Comparison of ENCODE assay signal across 2 cellular contexts in genomic region chr16:85227924-85228462, GRCh38.
A peak's percentile ranks its signal among the peaks of the same experiment; 100 is the strongest.
TF ChIP-seq lines count a peak whose summit lies in the region.

No MANE protein-coding gene starts in this region.

TF ChIP-seq in HEK293, 187 proteins besides CTCF, POLR2A, EP300 and RAD21 (continued from another document and continues in another):
- TF ChIP-seq, protein P1, sequence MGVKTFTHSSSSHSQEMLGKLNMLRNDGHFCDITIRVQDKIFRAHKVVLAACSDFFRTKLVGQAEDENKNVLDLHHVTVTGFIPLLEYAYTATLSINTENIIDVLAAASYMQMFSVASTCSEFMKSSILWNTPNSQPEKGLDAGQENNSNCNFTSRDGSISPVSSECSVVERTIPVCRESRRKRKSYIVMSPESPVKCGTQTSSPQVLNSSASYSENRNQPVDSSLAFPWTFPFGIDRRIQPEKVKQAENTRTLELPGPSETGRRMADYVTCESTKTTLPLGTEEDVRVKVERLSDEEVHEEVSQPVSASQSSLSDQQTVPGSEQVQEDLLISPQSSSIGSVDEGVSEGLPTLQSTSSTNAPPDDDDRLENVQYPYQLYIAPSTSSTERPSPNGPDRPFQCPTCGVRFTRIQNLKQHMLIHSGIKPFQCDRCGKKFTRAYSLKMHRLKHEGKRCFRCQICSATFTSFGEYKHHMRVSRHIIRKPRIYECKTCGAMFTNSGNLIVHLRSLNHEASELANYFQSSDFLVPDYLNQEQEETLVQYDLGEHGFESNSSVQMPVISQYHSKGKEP (tag by site-specific recombination; IDR thresholded peaks at IDR 0.05), result no peak
- TF ChIP-seq ZNF692 (tag by site-specific recombination; IDR thresholded peaks at IDR 0.05) (0 out of 2 replicates have a peak, but pooled peaks have one; percentile 21), ZNF596 (tag by site-specific recombination; IDR thresholded peaks at IDR 0.05) (no peak), ZNF529 (tag by site-specific recombination; IDR thresholded peaks at IDR 0.05; ENCODE audit: insufficient replicate concordance) (no peak), ZIC2 (tag by site-specific recombination; IDR thresholded peaks at IDR 0.05) (peak; percentile 65), ZNF580 (tag by site-specific recombination; IDR thresholded peaks at IDR 0.05) (no peak; the same call in 1 of the 2 replicates), ZSCAN30 (tag by site-specific recombination; IDR thresholded peaks at IDR 0.05) (peak; percentile 74; the same call in 1 of the 2 replicates), ZNF266 (tag by site-specific recombination; IDR thresholded peaks at IDR 0.05; ENCODE audit: low read depth) (no peak), ZEB2 (tag by site-specific recombination; IDR thresholded peaks at IDR 0.05) (no peak), ZNF138 (tag by site-specific recombination; IDR thresholded peaks at IDR 0.05; ENCODE audit: borderline replicate concordance) (no peak), ZNF335 (tag by site-specific recombination; conservative IDR thresholded peaks at IDR 0.05) (no peak), GFI1B (tag by site-specific recombination; IDR thresholded peaks at IDR 0.05) (no peak), ZNF629 (tag by site-specific recombination; IDR thresholded peaks at IDR 0.05) (no peak), KLF1 (tag by site-specific recombination; IDR thresholded peaks at IDR 0.05) (peak; percentile 78), ZNF354C (tag by site-specific recombination; IDR thresholded peaks at IDR 0.05; ENCODE audit: borderline replicate concordance, low read depth) (no peak), ZNF324 (tag by site-specific recombination; IDR thresholded peaks at IDR 0.05) (no peak)
- TF ChIP-seq, protein P2, sequence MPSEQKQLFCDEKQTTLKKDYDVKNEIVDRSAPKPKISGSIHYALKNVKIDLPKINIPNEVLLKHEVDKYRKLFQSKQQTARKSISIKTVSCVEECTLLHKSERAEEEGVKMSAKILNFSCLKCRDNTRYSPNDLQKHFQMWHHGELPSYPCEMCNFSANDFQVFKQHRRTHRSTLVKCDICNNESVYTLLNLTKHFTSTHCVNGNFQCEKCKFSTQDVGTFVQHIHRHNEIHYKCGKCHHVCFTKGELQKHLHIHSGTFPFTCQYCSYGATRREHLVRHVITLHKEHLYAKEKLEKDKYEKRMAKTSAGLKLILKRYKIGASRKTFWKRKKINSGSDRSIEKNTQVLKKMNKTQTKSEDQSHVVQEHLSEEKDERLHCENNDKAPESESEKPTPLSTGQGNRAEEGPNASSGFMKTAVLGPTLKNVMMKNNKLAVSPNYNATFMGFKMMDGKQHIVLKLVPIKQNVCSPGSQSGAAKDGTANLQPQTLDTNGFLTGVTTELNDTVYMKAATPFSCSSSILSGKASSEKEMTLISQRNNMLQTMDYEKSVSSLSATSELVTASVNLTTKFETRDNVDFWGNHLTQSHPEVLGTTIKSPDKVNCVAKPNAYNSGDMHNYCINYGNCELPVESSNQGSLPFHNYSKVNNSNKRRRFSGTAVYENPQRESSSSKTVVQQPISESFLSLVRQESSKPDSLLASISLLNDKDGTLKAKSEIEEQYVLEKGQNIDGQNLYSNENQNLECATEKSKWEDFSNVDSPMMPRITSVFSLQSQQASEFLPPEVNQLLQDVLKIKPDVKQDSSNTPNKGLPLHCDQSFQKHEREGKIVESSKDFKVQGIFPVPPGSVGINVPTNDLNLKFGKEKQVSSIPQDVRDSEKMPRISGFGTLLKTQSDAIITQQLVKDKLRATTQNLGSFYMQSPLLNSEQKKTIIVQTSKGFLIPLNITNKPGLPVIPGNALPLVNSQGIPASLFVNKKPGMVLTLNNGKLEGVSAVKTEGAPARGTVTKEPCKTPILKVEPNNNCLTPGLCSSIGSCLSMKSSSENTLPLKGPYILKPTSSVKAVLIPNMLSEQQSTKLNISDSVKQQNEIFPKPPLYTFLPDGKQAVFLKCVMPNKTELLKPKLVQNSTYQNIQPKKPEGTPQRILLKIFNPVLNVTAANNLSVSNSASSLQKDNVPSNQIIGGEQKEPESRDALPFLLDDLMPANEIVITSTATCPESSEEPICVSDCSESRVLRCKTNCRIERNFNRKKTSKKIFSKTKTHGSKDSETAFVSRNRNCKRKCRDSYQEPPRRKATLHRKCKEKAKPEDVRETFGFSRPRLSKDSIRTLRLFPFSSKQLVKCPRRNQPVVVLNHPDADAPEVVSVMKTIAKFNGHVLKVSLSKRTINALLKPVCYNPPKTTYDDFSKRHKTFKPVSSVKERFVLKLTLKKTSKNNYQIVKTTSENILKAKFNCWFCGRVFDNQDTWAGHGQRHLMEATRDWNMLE (tag by site-specific recombination; conservative IDR thresholded peaks at IDR 0.05; ENCODE audit: low read depth), result no peak

TF ChIP-seq in SK-N-SH treated with all-trans-retinoic acid at 6 μM for 48 hours, 23 proteins besides CTCF, POLR2A, EP300 and RAD21 (continued from another document):
- TF ChIP-seq, protein P3, sequence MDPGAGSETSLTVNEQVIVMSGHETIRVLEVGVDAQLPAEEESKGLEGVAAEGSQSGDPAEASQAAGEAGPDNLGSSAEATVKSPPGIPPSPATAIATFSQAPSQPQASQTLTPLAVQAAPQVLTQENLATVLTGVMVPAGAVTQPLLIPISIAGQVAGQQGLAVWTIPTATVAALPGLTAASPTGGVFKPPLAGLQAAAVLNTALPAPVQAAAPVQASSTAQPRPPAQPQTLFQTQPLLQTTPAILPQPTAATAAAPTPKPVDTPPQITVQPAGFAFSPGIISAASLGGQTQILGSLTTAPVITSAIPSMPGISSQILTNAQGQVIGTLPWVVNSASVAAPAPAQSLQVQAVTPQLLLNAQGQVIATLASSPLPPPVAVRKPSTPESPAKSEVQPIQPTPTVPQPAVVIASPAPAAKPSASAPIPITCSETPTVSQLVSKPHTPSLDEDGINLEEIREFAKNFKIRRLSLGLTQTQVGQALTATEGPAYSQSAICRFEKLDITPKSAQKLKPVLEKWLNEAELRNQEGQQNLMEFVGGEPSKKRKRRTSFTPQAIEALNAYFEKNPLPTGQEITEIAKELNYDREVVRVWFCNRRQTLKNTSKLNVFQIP (CRISPR knock-in tag; IDR thresholded peaks at IDR 0.05; ENCODE audit: borderline replicate concordance, low read depth), result no peak
- TF ChIP-seq ZC3H10 (CRISPR knock-in tag; IDR thresholded peaks at IDR 0.05), result no peak
- TF ChIP-seq ZNF70 (CRISPR knock-in tag; IDR thresholded peaks at IDR 0.05), result no peak
- TF ChIP-seq PPARA (CRISPR knock-in tag; IDR thresholded peaks at IDR 0.05; ENCODE audit: borderline replicate concordance), result no peak
- no peak for TF ChIP-seq ISL1 (CRISPR knock-in tag; IDR thresholded peaks at IDR 0.05)
- TF ChIP-seq, protein P4, sequence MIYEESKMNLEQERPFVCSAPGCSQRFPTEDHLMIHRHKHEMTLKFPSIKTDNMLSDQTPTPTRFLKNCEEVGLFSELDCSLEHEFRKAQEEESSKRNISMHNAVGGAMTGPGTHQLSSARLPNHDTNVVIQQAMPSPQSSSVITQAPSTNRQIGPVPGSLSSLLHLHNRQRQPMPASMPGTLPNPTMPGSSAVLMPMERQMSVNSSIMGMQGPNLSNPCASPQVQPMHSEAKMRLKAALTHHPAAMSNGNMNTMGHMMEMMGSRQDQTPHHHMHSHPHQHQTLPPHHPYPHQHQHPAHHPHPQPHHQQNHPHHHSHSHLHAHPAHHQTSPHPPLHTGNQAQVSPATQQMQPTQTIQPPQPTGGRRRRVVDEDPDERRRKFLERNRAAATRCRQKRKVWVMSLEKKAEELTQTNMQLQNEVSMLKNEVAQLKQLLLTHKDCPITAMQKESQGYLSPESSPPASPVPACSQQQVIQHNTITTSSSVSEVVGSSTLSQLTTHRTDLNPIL (CRISPR knock-in tag; IDR thresholded peaks at IDR 0.05; ENCODE audit: low read depth), result no peak
- TF ChIP-seq OSR1 (CRISPR knock-in tag; IDR thresholded peaks at IDR 0.05), result no peak
- no peak for TF ChIP-seq SNAI2 (CRISPR knock-in tag; IDR thresholded peaks at IDR 0.05)
- no peak for TF ChIP-seq TSHZ2 (CRISPR knock-in tag; IDR thresholded peaks at IDR 0.05)
- TF ChIP-seq RARB (CRISPR knock-in tag; IDR thresholded peaks at IDR 0.05), result no peak
- TF ChIP-seq ESRRG (CRISPR knock-in tag; IDR thresholded peaks at IDR 0.05), result no peak
